20 cellular contexts compared by ENCODE assay signal in genomic region chr13:101552286-101552685, GRCh38.
DNase-seq lines count a peak whose midpoint lies in the region; ATAC-seq and TF ChIP-seq lines count a peak whose summit lies in the region.
"Had no signal": no experiment of that assay in that cellular context is flagged by ENCODE, and none has a peak within 500 bp of the region (broad histone marks: within the 10 kb centered on the region; RNA-seq: fewer than 3 reads in every experiment).

No MANE protein-coding gene starts in this region.

- H2AK5ac ChIP-seq in IMR-90 (ENCODE audit: low read depth, low read length) = no peak overlapping the region

- H3K27ac Mint-ChIP-seq in nephron = peak overlapping the region in 2 of 3 experiments; percentile 32 to 51
- no peak overlapping the region for H3K27ac Mint-ChIP-seq in activated CD8-positive, alpha-beta T cell treated with anti-CD3 and anti-CD28 coated beads, Interleukin-2, amount 10 ng/mL, durations not matched to agents 7 days and 5 days
- H3K27ac Mint-ChIP-seq: CD4-positive, CD25-positive, alpha-beta regulatory T cell had no signal

- H3K9me3 ChIP-seq in IMR-90 (ENCODE audit: control insufficient read depth, insufficient read depth, low read length) (no peaks in the 10 kb centered on the region), tibial artery (no peaks in the 10 kb centered on the region)
- H3K9me3 ChIP-seq: A549, HAP-1 had no signal

- TF ChIP-seq RAD21 in IMR-90 (IDR thresholded peaks at IDR 0.05; ENCODE audit: low read length) = no peak

- no peak for DNase-seq in IMR-90
- peak; percentile 10 for DNase-seq in fibroblast of gingiva (ENCODE audit: low read depth)
- DNase-seq in tibial artery = no peak
- DNase-seq in DMS53 (lab: John Stamatoyannopoulos, UW) = no peak
- DNase-seq in GM03348 (ENCODE audit: low spot score) = no peak
- DNase-seq in activated CD8-positive, alpha-beta T cell treated with anti-CD3 and anti-CD28 coated beads, Interleukin-2, amount 10 ng/mL, durations not matched to agents 7 days and 5 days = no peak
- DNase-seq: CD4-positive, CD25-positive, alpha-beta regulatory T cell; DMS79 treated with DMSO at 0.1 percent for 48 hours; KG1; NCI-H1092 treated with DMSO at 0.1 percent for 48 hours; NCI-H146; NCI-H2029; NCI-H510A treated with DMSO at 0.1 percent for 48 hours; NCI-H748 treated with DMSO at 0.1 percent for 48 hours; PC-9; RPMI8226; SHP77 had no signal

- H4K5ac ChIP-seq in IMR-90 (ENCODE audit: low read depth, low read length) = no peak overlapping the region; the same call in 1 of the 2 replicates

- in situ Hi-C loops in IMR-90 (cut with MboI; ENCODE audit: low sequenced_read_pairs) = no loop called here

- H3K9me3 Mint-ChIP-seq in nephron = no peaks in the 10 kb centered on the region
- no peaks in the 10 kb centered on the region for H3K9me3 Mint-ChIP-seq in activated CD8-positive, alpha-beta T cell treated with anti-CD3 and anti-CD28 coated beads, Interleukin-2, amount 10 ng/mL, durations not matched to agents 7 days and 5 days (ENCODE audit: insufficient read depth)

- H3K4me1 Mint-ChIP-seq in nephron = peaks cover 31% of the 10 kb centered on the region
- H3K4me1 Mint-ChIP-seq in activated CD8-positive, alpha-beta T cell treated with anti-CD3 and anti-CD28 coated beads, Interleukin-2, amount 10 ng/mL, durations not matched to agents 7 days and 5 days (ENCODE audit: low read depth) = no peaks in the 10 kb centered on the region
- H3K4me1 Mint-ChIP-seq: CD4-positive, CD25-positive, alpha-beta regulatory T cell had no signal

- no peaks in the 10 kb centered on the region for H4K20me1 ChIP-seq in IMR-90 (ENCODE audit: insufficient read depth, low read length)

- H3K36me3 Mint-ChIP-seq in nephron (ENCODE audit: low read depth) = no peaks in the 10 kb centered on the region
- no peaks in the 10 kb centered on the region for H3K36me3 Mint-ChIP-seq in activated CD8-positive, alpha-beta T cell treated with anti-CD3 and anti-CD28 coated beads, Interleukin-2, amount 10 ng/mL, durations not matched to agents 7 days and 5 days (ENCODE audit: low read depth)
- H3K36me3 Mint-ChIP-seq: CD4-positive, CD25-positive, alpha-beta regulatory T cell had no signal

- no peak for ATAC-seq in IMR-90 (ENCODE audit: low read depth)
- ATAC-seq in activated CD8-positive, alpha-beta T cell treated with anti-CD3 and anti-CD28 coated beads, Interleukin-2, amount 10 ng/mL, durations not matched to agents 7 days and 5 days = no peak
- ATAC-seq: A549 had no signal

- H3K4me3 ChIP-seq in IMR-90 (ENCODE audit: insufficient read depth, low read depth, low read length) (no peak overlapping the region), tibial artery (no peak overlapping the region)
- H3K4me3 ChIP-seq: A549, HAP-1, PC-9 had no signal

- H2BK15ac ChIP-seq in IMR-90 (ENCODE audit: low read depth, low read length) = no peak overlapping the region

- TF ChIP-seq CTCF in IMR-90 (conservative IDR thresholded peaks at IDR 0.05; ENCODE audit: low read depth, low read length) (no peak), nephron (IDR thresholded peaks at IDR 0.05; ENCODE audit: unreplicated experiment in 3 of 3) (no peak), tibial artery (IDR thresholded peaks at IDR 0.05) (no peak)

- H3K4me3 Mint-ChIP-seq in nephron = no peak overlapping the region
- no peak overlapping the region for H3K4me3 Mint-ChIP-seq in activated CD8-positive, alpha-beta T cell treated with anti-CD3 and anti-CD28 coated beads, Interleukin-2, amount 10 ng/mL, durations not matched to agents 7 days and 5 days
- H3K4me3 Mint-ChIP-seq: CD4-positive, CD25-positive, alpha-beta regulatory T cell had no signal

- no peak for TF ChIP-seq POLR2A in IMR-90 (IDR thresholded peaks at IDR 0.05; ENCODE audit: low read depth, low read length)

- no peak overlapping the region for H3K14ac ChIP-seq in IMR-90 (replicated peaks; ENCODE audit: low read depth, low read length)

- no peak overlapping the region for H3K18ac ChIP-seq in IMR-90 (ENCODE audit: low read depth, low read length)

- H3K4ac ChIP-seq in IMR-90 (ENCODE audit: low read depth, low read length) = no peak overlapping the region

- no peak overlapping the region for H3K27ac ChIP-seq in IMR-90 (ENCODE audit: insufficient read depth, low read length)
- peak overlapping the region; percentile 26 to 50 for H3K27ac ChIP-seq in tibial artery
- H3K27ac ChIP-seq: A549, PC-9 had no signal

- no peak overlapping the region for H2AK9ac ChIP-seq in IMR-90 (replicated peaks; ENCODE audit: low read depth, low read length, poor library complexity)

- no peak overlapping the region for H4K8ac ChIP-seq in IMR-90 (ENCODE audit: low read depth in 2 of 2, low read length in 2 of 2)

- no peak overlapping the region for H4K91ac ChIP-seq in IMR-90 (ENCODE audit: insufficient read depth, low read depth, low read length)

- no TSS peak for BruUV-seq in IMR-90 (replicated peaks; lab: Mats Ljungman, UMichigan)

- H2AFZ ChIP-seq in IMR-90 (replicated peaks; ENCODE audit: low read length, poor library complexity) = no peak overlapping the region
- H2AFZ ChIP-seq: PC-9 had no signal

- no peak overlapping the region for H2BK20ac ChIP-seq in IMR-90 (ENCODE audit: low read depth, low read length)

- no peak overlapping the region for H3K23ac ChIP-seq in IMR-90 (ENCODE audit: low read depth, low read length)

- intact Hi-C loops in IMR-90 (cut with micrococcal nuclease) = no loop called here
- intact Hi-C loops in tibial artery (cut with DNase I; ENCODE audit: low total_unique reads) = no loop called here

- no peaks in the 10 kb centered on the region for H3K36me3 ChIP-seq in IMR-90 (ENCODE audit: control insufficient read depth, insufficient read depth, low read length)
- H3K36me3 ChIP-seq in tibial artery = no peaks in the 10 kb centered on the region
- H3K36me3 ChIP-seq: HAP-1 had no signal

- no peak overlapping the region for H2BK120ac ChIP-seq in IMR-90 (ENCODE audit: low read depth, low read length)

- no peaks in the 10 kb centered on the region for H3K27me3 Mint-ChIP-seq in nephron (ENCODE audit: low read depth)
- peaks cover 13% of the 10 kb centered on the region for H3K27me3 Mint-ChIP-seq in activated CD8-positive, alpha-beta T cell treated with anti-CD3 and anti-CD28 coated beads, Interleukin-2, amount 10 ng/mL, durations not matched to agents 7 days and 5 days (ENCODE audit: low read depth)

- H3K4me2 ChIP-seq in IMR-90 (ENCODE audit: low read depth, low read length) = peak overlapping the region; percentile 15; the same call in 1 of the 2 replicates
- H3K4me2 ChIP-seq: A549, PC-9 had no signal

- H3K9ac ChIP-seq in IMR-90 (ENCODE audit: low read depth, low read length) = no peak overlapping the region

- H3K79me1 ChIP-seq in IMR-90 (ENCODE audit: low read depth in 1 of 2, low read length in 2 of 2) = no peaks in the 10 kb centered on the region

- no peak overlapping the region for H3K56ac ChIP-seq in IMR-90 (ENCODE audit: extremely low read depth, insufficient read depth, low read length)

- H3K4me1 ChIP-seq in IMR-90 (ENCODE audit: control insufficient read depth, insufficient read depth, low read length) (peaks cover 5% of the 10 kb centered on the region), tibial artery (peaks cover 0 to 70% (median 14%) of the 10 kb centered on the region in 4 donors)
- H3K4me1 ChIP-seq: HAP-1 had no signal

- POLR2A ChIA-PET in IMR-90 (lab: Charles Lee; ENCODE audit: unreplicated experiment) = no interaction called here
- POLR2A ChIA-PET in activated CD8-positive, alpha-beta T cell treated with anti-CD3 and anti-CD28 coated beads, Interleukin-2, amount 10 ng/mL, durations not matched to agents 7 days and 5 days (lab: Charles Lee) = no interaction called here

- CTCF ChIA-PET in IMR-90 (lab: Yijun Ruan, JAX) = no interaction called here
- CTCF ChIA-PET in activated CD8-positive, alpha-beta T cell treated with anti-CD3 and anti-CD28 coated beads, Interleukin-2, amount 10 ng/mL, durations not matched to agents 7 days and 5 days (lab: Charles Lee) = interaction anchor here (0.6 kb wide), 1 partner anchor 182 kb away, joined by 3 read pairs; no protein-coding TSS in a partner anchor

- no peaks in the 10 kb centered on the region for H3K27me3 ChIP-seq in IMR-90 (ENCODE audit: control insufficient read depth, insufficient read depth, low read length)
- no peaks in the 10 kb centered on the region for H3K27me3 ChIP-seq in tibial artery

- no peak overlapping the region for H2BK5ac ChIP-seq in IMR-90 (ENCODE audit: low read depth, low read length, poor library complexity, severe bottlenecking)

- WGBS in IMR-90 (ENCODE audit: extremely low coverage in 2 of 2, insufficient read length in 1 of 2), 2 experiments = no CpG with 5 or more reads among the region's 1 CpG

- dilution Hi-C loops in IMR-90 (cut with HindIII; ENCODE audit: low sequenced_read_pairs, unreplicated experiment) = no loop called here

- H3K9me1 ChIP-seq in IMR-90 (ENCODE audit: insufficient read depth, low read length) = no peaks in the 10 kb centered on the region

TF ChIP-seq in IMR-90, 13 proteins besides CTCF, POLR2A, EP300 and RAD21 (continues in another document):
- TF ChIP-seq BHLHE40 (IDR thresholded peaks at IDR 0.05; ENCODE audit: low read depth, low read length) (no peak), RCOR1 (IDR thresholded peaks at IDR 0.05; ENCODE audit: insufficient replicate concordance, low read length) (no peak), CHD1 (IDR thresholded peaks at IDR 0.05; ENCODE audit: low read depth, low read length) (no peak), MAFK (IDR thresholded peaks at IDR 0.05; ENCODE audit: low read depth, low read length) (no peak), ELK1 (IDR thresholded peaks at IDR 0.05; ENCODE audit: borderline replicate concordance, low read depth, low read length) (no peak), MXI1 (IDR thresholded peaks at IDR 0.05; ENCODE audit: borderline replicate concordance, low read depth, low read length) (no peak), FOS (IDR thresholded peaks at IDR 0.05; ENCODE audit: low read depth, low read length) (no peak), CEBPB (IDR thresholded peaks at IDR 0.05; ENCODE audit: low read depth, low read length) (no peak)
